28 cellular contexts compared by ENCODE assay signal in genomic region chr6:15042938-15043337, GRCh38.
"Had no signal": no experiment of that assay in that cellular context is flagged by ENCODE, and none has a peak within 500 bp of the region (broad histone marks: within the 10 kb centered on the region; RNA-seq: fewer than 3 reads in every experiment).

No MANE protein-coding gene starts in this region.

- H3K27me3 ChIP-seq: neural progenitor cell, ovary, right lobe of liver, sigmoid colon, spleen, stomach, thyroid gland, tibial nerve, upper lobe of left lung, vagina had no signal

- H3K4me1 Mint-ChIP-seq: natural killer cell; stimulated activated effector memory CD8-positive, alpha-beta T cell treated with anti-CD3 and anti-CD28 coated beads, Interleukin-12 subunit alpha, Interleukin-12 subunit beta, amount 100 ng/mL, for 72 hours had no signal

- H3K36me3 Mint-ChIP-seq: naive thymus-derived CD4-positive, alpha-beta T cell; natural killer cell; neural progenitor cell; stimulated activated effector memory CD8-positive, alpha-beta T cell treated with anti-CD3 and anti-CD28 coated beads, Interleukin-12 subunit alpha, Interleukin-12 subunit beta, amount 100 ng/mL, for 72 hours; stimulated activated naive B cell treated with anti-CD40 and anti-IgM and Interleukin-4, amounts not matched to agents 10 μg/mL and 1 μg/mL and 100 μg/mL, for 72 hours had no signal

- H3K27me3 Mint-ChIP-seq: naive thymus-derived CD4-positive, alpha-beta T cell; progenitor cell of endocrine pancreas; stimulated activated naive B cell treated with anti-CD40 and anti-IgM and Interleukin-4, amounts not matched to agents 10 μg/mL and 1 μg/mL and 100 μg/mL, for 72 hours; stimulated activated naive CD8-positive, alpha-beta T cell treated with anti-CD3 and anti-CD28 coated beads, Interleukin-15, Interleukin-2, amounts not matched to agents 100 ng/mL and 50 ng/mL, for 24 hours had no signal

- H3K4me1 ChIP-seq: parathyroid adenoma, psoas muscle, right lobe of liver, sigmoid colon, stomach, thyroid gland, tibial nerve, upper lobe of left lung, vagina had no signal

- H3K4me2 ChIP-seq: neural progenitor cell, smooth muscle cell had no signal

- H3K9ac ChIP-seq: neural progenitor cell, parathyroid adenoma had no signal

- H3K4me3 ChIP-seq: neural progenitor cell, ovary, psoas muscle, right lobe of liver, sigmoid colon, smooth muscle cell, spleen, stomach, thoracic aorta, thyroid gland, tibial nerve, upper lobe of left lung, vagina had no signal

- H3K36me3 ChIP-seq: neural progenitor cell, ovary, right lobe of liver, sigmoid colon, spleen, stomach, thoracic aorta, thyroid gland, tibial nerve, upper lobe of left lung, vagina had no signal

- H3K79me2 ChIP-seq: parathyroid adenoma had no signal

- H3K9me3 Mint-ChIP-seq: naive thymus-derived CD4-positive, alpha-beta T cell; natural killer cell; nephron; neural progenitor cell; stimulated activated effector memory CD8-positive, alpha-beta T cell treated with anti-CD3 and anti-CD28 coated beads, Interleukin-12 subunit alpha, Interleukin-12 subunit beta, amount 100 ng/mL, for 72 hours; stimulated activated naive B cell treated with anti-CD40 and anti-IgM and Interleukin-4, amounts not matched to agents 10 μg/mL and 1 μg/mL and 100 μg/mL, for 72 hours; stimulated activated naive CD8-positive, alpha-beta T cell treated with anti-CD3 and anti-CD28 coated beads, Interleukin-15, Interleukin-2, amounts not matched to agents 100 ng/mL and 50 ng/mL, for 24 hours had no signal

- H3K27ac ChIP-seq: neural progenitor cell, ovary, parathyroid adenoma, psoas muscle, right lobe of liver, sigmoid colon, spleen, stomach, thoracic aorta, thyroid gland, tibial nerve, upper lobe of left lung, vagina had no signal

- H3K4me3 Mint-ChIP-seq: naive thymus-derived CD4-positive, alpha-beta T cell; natural killer cell; nephron; neural progenitor cell; stimulated activated effector memory CD8-positive, alpha-beta T cell treated with anti-CD3 and anti-CD28 coated beads, Interleukin-12 subunit alpha, Interleukin-12 subunit beta, amount 100 ng/mL, for 72 hours; stimulated activated naive B cell treated with anti-CD40 and anti-IgM and Interleukin-4, amounts not matched to agents 10 μg/mL and 1 μg/mL and 100 μg/mL, for 72 hours; stimulated activated naive CD8-positive, alpha-beta T cell treated with anti-CD3 and anti-CD28 coated beads, Interleukin-15, Interleukin-2, amounts not matched to agents 100 ng/mL and 50 ng/mL, for 24 hours had no signal

- FAIRE-seq: urothelium cell line had no signal

- ATAC-seq: naive thymus-derived CD4-positive, alpha-beta T cell; natural killer cell; psoas muscle; right cardiac atrium; right lobe of liver; stimulated activated effector memory CD8-positive, alpha-beta T cell treated with anti-CD3 and anti-CD28 coated beads, Interleukin-12 subunit alpha, Interleukin-12 subunit beta, amount 100 ng/mL, for 72 hours; stimulated activated naive B cell treated with anti-CD40 and anti-IgM and Interleukin-4, amounts not matched to agents 10 μg/mL and 1 μg/mL and 100 μg/mL, for 72 hours had no signal

- H3K27ac Mint-ChIP-seq: naive thymus-derived CD4-positive, alpha-beta T cell; natural killer cell; nephron; neural progenitor cell; progenitor cell of endocrine pancreas; stimulated activated effector memory CD8-positive, alpha-beta T cell treated with anti-CD3 and anti-CD28 coated beads, Interleukin-12 subunit alpha, Interleukin-12 subunit beta, amount 100 ng/mL, for 72 hours; stimulated activated naive B cell treated with anti-CD40 and anti-IgM and Interleukin-4, amounts not matched to agents 10 μg/mL and 1 μg/mL and 100 μg/mL, for 72 hours; stimulated activated naive CD8-positive, alpha-beta T cell treated with anti-CD3 and anti-CD28 coated beads, Interleukin-15, Interleukin-2, amounts not matched to agents 100 ng/mL and 50 ng/mL, for 24 hours had no signal

- H2AFZ ChIP-seq: neural progenitor cell, parathyroid adenoma had no signal

- DNase-seq: naive thymus-derived CD4-positive, alpha-beta T cell; natural killer cell; ovary; posterior cingulate gyrus; psoas muscle; right cardiac atrium; right lobe of liver; sigmoid colon; spleen; stimulated activated CD4-positive, alpha-beta T cell treated with anti-CD3 and anti-CD28 coated beads, Interleukin-12 subunit alpha, Interleukin-12 subunit beta, amount 100 ng/mL, for 4 hours; stimulated activated CD4-positive, alpha-beta T cell treated with anti-CD3 and anti-CD28 coated beads, Interleukin-1b, Interleukin-23, amount 100 ng/mL, for 48 hours; stimulated activated CD4-positive, alpha-beta T cell treated with anti-CD3 and anti-CD28 coated beads, Interleukin-4, amount 100 ng/mL, for 1 hour; stimulated activated naive B cell treated with anti-CD40 and anti-IgM and Interleukin-4, amounts not matched to agents 10 μg/mL and 1 μg/mL and 100 μg/mL, for 72 hours; stimulated activated naive CD4-positive, alpha-beta T cell treated with Interleukin-2 at 50 U/mL for 16 hours; stomach; thyroid gland; upper lobe of left lung had no signal

- H3K9me3 ChIP-seq: ovary, psoas muscle, right lobe of liver, sigmoid colon, spleen, stomach, thoracic aorta, thyroid gland, tibial nerve, upper lobe of left lung, vagina had no signal
